ENCODE assay signal across 1 cellular context in the genomic region with DNA sequence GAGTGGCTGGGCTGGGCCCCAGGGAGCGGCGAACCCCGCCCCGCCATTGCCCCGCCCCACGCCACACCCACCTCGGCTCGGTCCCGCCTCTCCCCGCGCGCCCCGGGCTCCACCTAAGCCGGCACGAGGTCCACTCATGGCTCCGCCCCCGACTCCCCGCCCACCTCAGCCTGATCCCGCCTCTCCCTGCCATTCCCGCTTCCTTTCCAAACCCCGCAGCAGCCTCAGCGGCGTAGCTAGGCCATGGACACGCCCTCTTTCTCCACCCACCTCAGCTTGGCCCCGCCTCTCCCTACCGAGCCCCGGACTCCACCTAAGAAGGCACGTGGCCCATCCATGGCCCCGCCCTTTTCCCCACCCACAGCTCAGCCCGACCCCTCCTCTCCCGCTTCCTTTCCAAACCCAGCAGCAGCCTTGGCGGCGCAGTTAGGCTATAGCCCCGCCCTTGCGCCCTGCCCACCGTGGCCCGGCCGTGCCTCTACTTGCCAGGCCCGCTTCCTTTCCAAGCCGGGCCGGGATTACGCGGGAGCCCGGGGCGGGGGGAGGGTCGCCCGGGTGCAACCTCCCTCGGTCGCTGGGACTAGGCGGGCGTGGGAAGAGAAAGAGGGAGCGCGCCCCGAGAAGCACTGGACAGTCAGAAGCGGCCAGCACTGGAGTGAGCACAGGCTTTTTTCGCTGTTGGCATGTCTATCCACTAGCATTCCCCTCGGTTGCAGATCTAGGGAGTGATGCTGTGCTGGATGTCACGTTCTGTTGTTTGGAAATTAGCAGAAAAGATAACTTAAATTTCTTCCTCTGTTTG.
TF ChIP-seq lines count a peak whose summit lies in the region.

A gene with protein sequence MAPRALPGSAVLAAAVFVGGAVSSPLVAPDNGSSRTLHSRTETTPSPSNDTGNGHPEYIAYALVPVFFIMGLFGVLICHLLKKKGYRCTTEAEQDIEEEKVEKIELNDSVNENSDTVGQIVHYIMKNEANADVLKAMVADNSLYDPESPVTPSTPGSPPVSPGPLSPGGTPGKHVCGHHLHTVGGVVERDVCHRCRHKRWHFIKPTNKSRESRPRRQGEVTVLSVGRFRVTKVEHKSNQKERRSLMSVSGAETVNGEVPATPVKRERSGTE (minus strand): TSS at position 4 of the 802 bp plus-strand sequence. CDS start 89 bp downstream, outside the sequence.

TF ChIP-seq in HepG2, 621 proteins besides CTCF, POLR2A, EP300 and RAD21 (continued from another document and continues in another):
- TF ChIP-seq, protein P1, sequence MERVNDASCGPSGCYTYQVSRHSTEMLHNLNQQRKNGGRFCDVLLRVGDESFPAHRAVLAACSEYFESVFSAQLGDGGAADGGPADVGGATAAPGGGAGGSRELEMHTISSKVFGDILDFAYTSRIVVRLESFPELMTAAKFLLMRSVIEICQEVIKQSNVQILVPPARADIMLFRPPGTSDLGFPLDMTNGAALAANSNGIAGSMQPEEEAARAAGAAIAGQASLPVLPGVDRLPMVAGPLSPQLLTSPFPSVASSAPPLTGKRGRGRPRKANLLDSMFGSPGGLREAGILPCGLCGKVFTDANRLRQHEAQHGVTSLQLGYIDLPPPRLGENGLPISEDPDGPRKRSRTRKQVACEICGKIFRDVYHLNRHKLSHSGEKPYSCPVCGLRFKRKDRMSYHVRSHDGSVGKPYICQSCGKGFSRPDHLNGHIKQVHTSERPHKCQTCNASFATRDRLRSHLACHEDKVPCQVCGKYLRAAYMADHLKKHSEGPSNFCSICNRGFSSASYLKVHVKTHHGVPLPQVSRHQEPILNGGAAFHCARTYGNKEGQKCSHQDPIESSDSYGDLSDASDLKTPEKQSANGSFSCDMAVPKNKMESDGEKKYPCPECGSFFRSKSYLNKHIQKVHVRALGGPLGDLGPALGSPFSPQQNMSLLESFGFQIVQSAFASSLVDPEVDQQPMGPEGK (CRISPR knock-in tag; IDR thresholded peaks at IDR 0.05), result no peak; the same call in 1 of the 2 replicates
- TF ChIP-seq ZNF12 (CRISPR knock-in tag; IDR thresholded peaks at IDR 0.05) (no peak), ZNF460 (CRISPR knock-in tag; IDR thresholded peaks at IDR 0.05; ENCODE audit: borderline replicate concordance) (no peak), STAT5B (CRISPR knock-in tag; IDR thresholded peaks at IDR 0.05) (no peak), HCFC1 (IDR thresholded peaks at IDR 0.05; ENCODE audit: low read depth, low read length) (no peak), ZBTB8A (CRISPR knock-in tag; IDR thresholded peaks at IDR 0.05; ENCODE audit: borderline replicate concordance, low read depth) (no peak), ZNF496 (CRISPR knock-in tag; IDR thresholded peaks at IDR 0.05; ENCODE audit: insufficient replicate concordance) (no peak), ZNF333 (CRISPR knock-in tag; IDR thresholded peaks at IDR 0.05; ENCODE audit: borderline replicate concordance) (no peak), ZNF777 (CRISPR knock-in tag; IDR thresholded peaks at IDR 0.05) (no peak), NPAS2 (CRISPR knock-in tag; IDR thresholded peaks at IDR 0.05; ENCODE audit: borderline replicate concordance) (no peak), ZMYM2 (CRISPR knock-in tag; IDR thresholded peaks at IDR 0.05) (peak; percentile 71; the same call in 1 of the 2 replicates), SP2 (CRISPR knock-in tag; IDR thresholded peaks at IDR 0.05) (0 out of 2 replicates have a peak, but pooled peaks have one; percentile 37), ZNF30 (CRISPR knock-in tag; IDR thresholded peaks at IDR 0.05) (no peak), HNRNPLL (IDR thresholded peaks at IDR 0.05; ENCODE audit: low read depth, low read length, poor library complexity, severe bottlenecking) (peak; percentile 69), KDM5B (CRISPR knock-in tag; IDR thresholded peaks at IDR 0.05; ENCODE audit: borderline replicate concordance) (no peak; the same call in 1 of the 2 replicates), GATAD2A (CRISPR knock-in tag; IDR thresholded peaks at IDR 0.05) (peak; percentile 30; the same call in 1 of the 2 replicates), MEF2D (CRISPR knock-in tag; IDR thresholded peaks at IDR 0.05) (peak; percentile 56; the same call in 1 of the 2 replicates), ZNF296 (CRISPR knock-in tag; conservative IDR thresholded peaks at IDR 0.05) (no peak), HOXA3 (CRISPR knock-in tag; IDR thresholded peaks at IDR 0.05) (peak; percentile 35; the same call in 1 of the 2 replicates), ZNF510 (CRISPR knock-in tag; IDR thresholded peaks at IDR 0.05; ENCODE audit: low read depth) (0 out of 2 replicates have a peak, but pooled peaks have one; percentile 32), ZNF207 (IDR thresholded peaks at IDR 0.05; ENCODE audit: borderline replicate concordance) (no peak), SP4 (CRISPR knock-in tag; IDR thresholded peaks at IDR 0.05) (peak; percentile 99), MAF1 (CRISPR knock-in tag; IDR thresholded peaks at IDR 0.05; ENCODE audit: borderline replicate concordance) (no peak), RXRA (CRISPR knock-in tag; IDR thresholded peaks at IDR 0.05) (peak; percentile 6; the same call in 1 of the 2 replicates), ZNF180 (CRISPR knock-in tag; IDR thresholded peaks at IDR 0.05; ENCODE audit: borderline replicate concordance, low read depth) (no peak), NAIF1 (CRISPR knock-in tag; IDR thresholded peaks at IDR 0.05; ENCODE audit: borderline replicate concordance) (no peak), NONO (IDR thresholded peaks at IDR 0.05) (no peak), NONO (CRISPR knock-in tag; conservative IDR thresholded peaks at IDR 0.05) (peak; percentile 46; the same call in 1 of the 2 replicates), ARHGAP35 (CRISPR knock-in tag; IDR thresholded peaks at IDR 0.05; ENCODE audit: borderline replicate concordance) (peak; percentile 48; the same call in 1 of the 2 replicates), HOXD1 (CRISPR knock-in tag; IDR thresholded peaks at IDR 0.05) (0 out of 2 replicates have a peak, but pooled peaks have one; percentile 42), ETV6 (CRISPR knock-in tag; conservative IDR thresholded peaks at IDR 0.05) (no peak), TEAD2 (CRISPR knock-in tag; IDR thresholded peaks at IDR 0.05) (no peak), MYC (CRISPR knock-in tag; IDR thresholded peaks at IDR 0.05; ENCODE audit: borderline replicate concordance) (peak; percentile 53; the same call in 1 of the 2 replicates), KDM4B (CRISPR knock-in tag; IDR thresholded peaks at IDR 0.05) (no peak), SMYD3 (CRISPR knock-in tag; IDR thresholded peaks at IDR 0.05) (no peak), MXD4 (CRISPR knock-in tag; IDR thresholded peaks at IDR 0.05) (no peak), SYNCRIP (IDR thresholded peaks at IDR 0.05; ENCODE audit: insufficient read depth, low read depth, low read length) (no peak), ZNF616 (CRISPR knock-in tag; IDR thresholded peaks at IDR 0.05; ENCODE audit: low read depth) (0 out of 2 replicates have a peak, but pooled peaks have one; percentile 0), MXI1 (IDR thresholded peaks at IDR 0.05; ENCODE audit: borderline replicate concordance, low read depth, low read length) (peak; percentile 74; the same call in 2 of the 3 replicates), TBX2 (CRISPR knock-in tag; IDR thresholded peaks at IDR 0.05; ENCODE audit: borderline replicate concordance) (peak; percentile 87), SIX1 (CRISPR knock-in tag; IDR thresholded peaks at IDR 0.05; ENCODE audit: borderline replicate concordance) (no peak)
- TF ChIP-seq, protein P2, sequence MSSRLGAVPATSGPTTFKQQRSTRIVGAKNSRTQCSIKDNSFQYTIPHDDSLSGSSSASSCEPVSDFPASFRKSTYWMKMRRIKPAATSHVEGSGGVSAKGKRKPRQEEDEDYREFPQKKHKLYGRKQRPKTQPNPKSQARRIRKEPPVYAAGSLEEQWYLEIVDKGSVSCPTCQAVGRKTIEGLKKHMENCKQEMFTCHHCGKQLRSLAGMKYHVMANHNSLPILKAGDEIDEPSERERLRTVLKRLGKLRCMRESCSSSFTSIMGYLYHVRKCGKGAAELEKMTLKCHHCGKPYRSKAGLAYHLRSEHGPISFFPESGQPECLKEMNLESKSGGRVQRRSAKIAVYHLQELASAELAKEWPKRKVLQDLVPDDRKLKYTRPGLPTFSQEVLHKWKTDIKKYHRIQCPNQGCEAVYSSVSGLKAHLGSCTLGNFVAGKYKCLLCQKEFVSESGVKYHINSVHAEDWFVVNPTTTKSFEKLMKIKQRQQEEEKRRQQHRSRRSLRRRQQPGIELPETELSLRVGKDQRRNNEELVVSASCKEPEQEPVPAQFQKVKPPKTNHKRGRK (CRISPR knock-in tag; IDR thresholded peaks at IDR 0.05), result no peak
- TF ChIP-seq, protein P3, sequence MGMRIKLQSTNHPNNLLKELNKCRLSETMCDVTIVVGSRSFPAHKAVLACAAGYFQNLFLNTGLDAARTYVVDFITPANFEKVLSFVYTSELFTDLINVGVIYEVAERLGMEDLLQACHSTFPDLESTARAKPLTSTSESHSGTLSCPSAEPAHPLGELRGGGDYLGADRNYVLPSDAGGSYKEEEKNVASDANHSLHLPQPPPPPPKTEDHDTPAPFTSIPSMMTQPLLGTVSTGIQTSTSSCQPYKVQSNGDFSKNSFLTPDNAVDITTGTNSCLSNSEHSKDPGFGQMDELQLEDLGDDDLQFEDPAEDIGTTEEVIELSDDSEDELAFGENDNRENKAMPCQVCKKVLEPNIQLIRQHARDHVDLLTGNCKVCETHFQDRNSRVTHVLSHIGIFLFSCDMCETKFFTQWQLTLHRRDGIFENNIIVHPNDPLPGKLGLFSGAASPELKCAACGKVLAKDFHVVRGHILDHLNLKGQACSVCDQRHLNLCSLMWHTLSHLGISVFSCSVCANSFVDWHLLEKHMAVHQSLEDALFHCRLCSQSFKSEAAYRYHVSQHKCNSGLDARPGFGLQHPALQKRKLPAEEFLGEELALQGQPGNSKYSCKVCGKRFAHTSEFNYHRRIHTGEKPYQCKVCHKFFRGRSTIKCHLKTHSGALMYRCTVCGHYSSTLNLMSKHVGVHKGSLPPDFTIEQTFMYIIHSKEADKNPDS (CRISPR knock-in tag; IDR thresholded peaks at IDR 0.05), result 0 out of 2 replicates have a peak, but pooled peaks have one; percentile 44
- TF ChIP-seq, protein P4, sequence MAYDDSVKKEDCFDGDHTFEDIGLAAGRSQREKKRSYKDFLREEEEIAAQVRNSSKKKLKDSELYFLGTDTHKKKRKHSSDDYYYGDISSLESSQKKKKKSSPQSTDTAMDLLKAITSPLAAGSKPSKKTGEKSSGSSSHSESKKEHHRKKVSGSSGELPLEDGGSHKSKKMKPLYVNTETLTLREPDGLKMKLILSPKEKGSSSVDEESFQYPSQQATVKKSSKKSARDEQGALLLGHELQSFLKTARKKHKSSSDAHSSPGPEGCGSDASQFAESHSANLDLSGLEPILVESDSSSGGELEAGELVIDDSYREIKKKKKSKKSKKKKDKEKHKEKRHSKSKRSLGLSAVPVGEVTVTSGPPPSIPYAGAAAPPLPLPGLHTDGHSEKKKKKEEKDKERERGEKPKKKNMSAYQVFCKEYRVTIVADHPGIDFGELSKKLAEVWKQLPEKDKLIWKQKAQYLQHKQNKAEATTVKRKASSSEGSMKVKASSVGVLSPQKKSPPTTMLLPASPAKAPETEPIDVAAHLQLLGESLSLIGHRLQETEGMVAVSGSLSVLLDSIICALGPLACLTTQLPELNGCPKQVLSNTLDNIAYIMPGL (CRISPR knock-in tag; IDR thresholded peaks at IDR 0.05; ENCODE audit: borderline replicate concordance in 1 of 2, low read depth in 1 of 2), result peak in 1 of 2 experiments; percentile 23; a peak in 1 of 4 replicates
- TF ChIP-seq, protein P5, sequence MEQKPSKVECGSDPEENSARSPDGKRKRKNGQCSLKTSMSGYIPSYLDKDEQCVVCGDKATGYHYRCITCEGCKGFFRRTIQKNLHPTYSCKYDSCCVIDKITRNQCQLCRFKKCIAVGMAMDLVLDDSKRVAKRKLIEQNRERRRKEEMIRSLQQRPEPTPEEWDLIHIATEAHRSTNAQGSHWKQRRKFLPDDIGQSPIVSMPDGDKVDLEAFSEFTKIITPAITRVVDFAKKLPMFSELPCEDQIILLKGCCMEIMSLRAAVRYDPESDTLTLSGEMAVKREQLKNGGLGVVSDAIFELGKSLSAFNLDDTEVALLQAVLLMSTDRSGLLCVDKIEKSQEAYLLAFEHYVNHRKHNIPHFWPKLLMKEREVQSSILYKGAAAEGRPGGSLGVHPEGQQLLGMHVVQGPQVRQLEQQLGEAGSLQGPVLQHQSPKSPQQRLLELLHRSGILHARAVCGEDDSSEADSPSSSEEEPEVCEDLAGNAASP (CRISPR knock-in tag; IDR thresholded peaks at IDR 0.05; ENCODE audit: borderline replicate concordance), result no peak
- TF ChIP-seq, protein P6, sequence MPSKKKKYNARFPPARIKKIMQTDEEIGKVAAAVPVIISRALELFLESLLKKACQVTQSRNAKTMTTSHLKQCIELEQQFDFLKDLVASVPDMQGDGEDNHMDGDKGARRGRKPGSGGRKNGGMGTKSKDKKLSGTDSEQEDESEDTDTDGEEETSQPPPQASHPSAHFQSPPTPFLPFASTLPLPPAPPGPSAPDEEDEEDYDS (CRISPR knock-in tag; IDR thresholded peaks at IDR 0.05), result peak; percentile 56; the same call in 1 of the 2 replicates
- TF ChIP-seq, protein P7, sequence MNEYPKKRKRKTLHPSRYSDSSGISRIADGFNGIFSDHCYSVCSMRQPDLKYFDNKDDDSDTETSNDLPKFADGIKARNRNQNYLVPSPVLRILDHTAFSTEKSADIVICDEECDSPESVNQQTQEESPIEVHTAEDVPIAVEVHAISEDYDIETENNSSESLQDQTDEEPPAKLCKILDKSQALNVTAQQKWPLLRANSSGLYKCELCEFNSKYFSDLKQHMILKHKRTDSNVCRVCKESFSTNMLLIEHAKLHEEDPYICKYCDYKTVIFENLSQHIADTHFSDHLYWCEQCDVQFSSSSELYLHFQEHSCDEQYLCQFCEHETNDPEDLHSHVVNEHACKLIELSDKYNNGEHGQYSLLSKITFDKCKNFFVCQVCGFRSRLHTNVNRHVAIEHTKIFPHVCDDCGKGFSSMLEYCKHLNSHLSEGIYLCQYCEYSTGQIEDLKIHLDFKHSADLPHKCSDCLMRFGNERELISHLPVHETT (CRISPR knock-in tag; conservative IDR thresholded peaks at IDR 0.05), result no peak
- TF ChIP-seq, protein P8, sequence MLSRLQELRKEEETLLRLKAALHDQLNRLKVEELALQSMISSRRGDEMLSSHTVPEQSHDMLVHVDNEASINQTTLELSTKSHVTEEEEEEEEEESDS (CRISPR knock-in tag; IDR thresholded peaks at IDR 0.05; ENCODE audit: borderline replicate concordance), result no peak
- TF ChIP-seq, protein P9, sequence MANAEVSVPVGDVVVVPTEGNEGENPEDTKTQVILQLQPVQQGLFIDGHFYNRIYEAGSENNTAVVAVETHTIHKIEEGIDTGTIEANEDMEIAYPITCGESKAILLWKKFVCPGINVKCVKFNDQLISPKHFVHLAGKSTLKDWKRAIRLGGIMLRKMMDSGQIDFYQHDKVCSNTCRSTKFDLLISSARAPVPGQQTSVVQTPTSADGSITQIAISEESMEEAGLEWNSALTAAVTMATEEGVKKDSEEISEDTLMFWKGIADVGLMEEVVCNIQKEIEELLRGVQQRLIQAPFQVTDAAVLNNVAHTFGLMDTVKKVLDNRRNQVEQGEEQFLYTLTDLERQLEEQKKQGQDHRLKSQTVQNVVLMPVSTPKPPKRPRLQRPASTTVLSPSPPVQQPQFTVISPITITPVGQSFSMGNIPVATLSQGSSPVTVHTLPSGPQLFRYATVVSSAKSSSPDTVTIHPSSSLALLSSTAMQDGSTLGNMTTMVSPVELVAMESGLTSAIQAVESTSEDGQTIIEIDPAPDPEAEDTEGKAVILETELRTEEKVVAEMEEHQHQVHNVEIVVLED (CRISPR knock-in tag; IDR thresholded peaks at IDR 0.05; ENCODE audit: borderline replicate concordance), result peak; percentile 10; the same call in 1 of the 2 replicates
